ENCODE assay signal across 1 cellular context in the genomic region with DNA sequence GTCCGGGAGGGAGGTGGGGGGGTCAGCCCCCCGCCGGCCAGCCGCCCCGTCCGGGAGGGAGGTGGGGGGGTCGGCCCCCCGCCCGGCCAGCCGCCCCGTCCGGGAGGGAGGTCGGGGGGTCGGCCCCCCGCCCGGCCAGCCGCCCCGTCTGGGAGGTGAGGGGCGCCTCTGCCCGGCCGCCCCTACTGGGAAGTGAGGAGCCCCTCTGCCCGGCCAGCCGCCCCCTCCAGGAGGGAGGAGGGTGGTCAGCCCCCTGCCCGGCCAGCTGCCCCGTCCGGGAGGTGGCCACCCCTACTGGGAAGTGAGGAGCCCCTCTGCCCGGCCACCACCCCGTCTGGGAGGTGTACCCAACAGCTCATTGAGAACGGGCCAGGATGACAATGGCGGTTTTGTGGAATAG. TPM values are rescaled to one million over a fixed set of nuclear protein-coding genes. Genes with fewer than 3 reads are reported as not detected.
"Had no signal": no experiment of that assay in that cellular context is flagged by ENCODE, and none has a peak within 500 bp of the region (broad histone marks: within the 10 kb centered on the region; RNA-seq: fewer than 3 reads in every experiment).

No MANE protein-coding gene starts in this region.

RNA-seq across cellular contexts. Expression of a gene that starts 53.1 kb away (rescaled TPM):
- total RNA-seq: ascending aorta had no signal
